In genomic region chr6:43967692-43968091, GRCh38 we compare ENCODE assay signal across 18 cellular contexts.
DNase-seq lines count a peak whose midpoint lies in the region; ATAC-seq and TF ChIP-seq lines count a peak whose summit lies in the region.
"Had no signal": no experiment of that assay in that cellular context is flagged by ENCODE, and none has a peak within 500 bp of the region (broad histone marks: within the 10 kb centered on the region; RNA-seq: fewer than 3 reads in every experiment).

No MANE protein-coding gene starts in this region.

- H3K4me1 ChIP-seq in RWPE2 (ENCODE audit: insufficient read depth, poor library complexity, severe bottlenecking), result peaks cover 14% of the 10 kb centered on the region
- H3K4me1 ChIP-seq in esophagus squamous epithelium, result peaks cover 13 to 27% (median 14%) of the 10 kb centered on the region in 3 donors

- H3K9me3 ChIP-seq in RWPE2 (ENCODE audit: severe bottlenecking) (no peaks in the 10 kb centered on the region), WERI-Rb-1 (ENCODE audit: severe bottlenecking) (no peaks in the 10 kb centered on the region), esophagus squamous epithelium (no peaks in the 10 kb centered on the region)
- H3K9me3 ChIP-seq: BE2C had no signal

- H3K27ac ChIP-seq in RWPE2 (ENCODE audit: poor library complexity, severe bottlenecking) (no peak overlapping the region), WERI-Rb-1 (no peak overlapping the region), esophagus squamous epithelium (no peak overlapping the region)

- H3K4me3 Mint-ChIP-seq in osteocyte (ENCODE audit: unreplicated experiment), result no peak overlapping the region
- H3K4me3 Mint-ChIP-seq: CD4-positive, CD25-positive, alpha-beta regulatory T cell; CD8-positive, alpha-beta memory T cell; H9 had no signal

- TF ChIP-seq CTCF in RWPE2 (IDR thresholded peaks at IDR 0.05; ENCODE audit: poor library complexity, severe bottlenecking), result no peak
- no peak for TF ChIP-seq CTCF in WERI-Rb-1 (IDR thresholded peaks at IDR 0.05; ENCODE audit: low read depth, low read length)
- no peak for TF ChIP-seq CTCF in osteocyte (IDR thresholded peaks at IDR 0.05)
- TF ChIP-seq CTCF in esophagus squamous epithelium (IDR thresholded peaks at IDR 0.05), result no peak

- H3K27me3 Mint-ChIP-seq in osteocyte (ENCODE audit: unreplicated experiment), result peaks cover 12% of the 10 kb centered on the region

- H3K4me3 ChIP-seq in RWPE2 (ENCODE audit: severe bottlenecking) (no peak overlapping the region), WERI-Rb-1 (ENCODE audit: low read depth, low read length) (no peak overlapping the region), esophagus squamous epithelium (no peak overlapping the region)
- H3K4me3 ChIP-seq: GM12878 had no signal

- no peaks in the 10 kb centered on the region for H3K27me3 ChIP-seq in RWPE2 (ENCODE audit: insufficient read depth, poor library complexity, severe bottlenecking)
- no peaks in the 10 kb centered on the region for H3K27me3 ChIP-seq in WERI-Rb-1 (ENCODE audit: insufficient read depth, low read depth, severe bottlenecking)
- no peaks in the 10 kb centered on the region for H3K27me3 ChIP-seq in esophagus squamous epithelium
- H3K27me3 ChIP-seq: BE2C had no signal

- H3K4me1 Mint-ChIP-seq in osteocyte (ENCODE audit: unreplicated experiment), result peaks cover 12% of the 10 kb centered on the region
- H3K4me1 Mint-ChIP-seq: CD4-positive, CD25-positive, alpha-beta regulatory T cell; CD8-positive, alpha-beta memory T cell had no signal

- no peak for TF ChIP-seq POLR2A in esophagus squamous epithelium (IDR thresholded peaks at IDR 0.05)

- no peaks in the 10 kb centered on the region for H3K36me3 Mint-ChIP-seq in osteocyte (ENCODE audit: unreplicated experiment)
- H3K36me3 Mint-ChIP-seq: CD4-positive, CD25-positive, alpha-beta regulatory T cell; CD8-positive, alpha-beta memory T cell had no signal

- WGBS in esophagus squamous epithelium, 2 donors, result 76 to 84% methylated on average over 3 of the region's 3 CpGs

- H3K27ac Mint-ChIP-seq in osteocyte (ENCODE audit: unreplicated experiment), result no peak overlapping the region
- H3K27ac Mint-ChIP-seq: CD4-positive, CD25-positive, alpha-beta regulatory T cell; CD8-positive, alpha-beta memory T cell had no signal

- no peaks in the 10 kb centered on the region for H3K9me3 Mint-ChIP-seq in osteocyte (ENCODE audit: unreplicated experiment)
- H3K9me3 Mint-ChIP-seq: CD8-positive, alpha-beta memory T cell; H9 had no signal

- ATAC-seq in RWPE2 (ENCODE audit: low read depth), result no peak
- ATAC-seq: GM12878, HepG2 had no signal

- intact Hi-C loops in esophagus squamous epithelium (cut with DNase I), result no loop called here

- H3K36me3 ChIP-seq in RWPE2 (ENCODE audit: low read depth), result no peaks in the 10 kb centered on the region
- H3K36me3 ChIP-seq in WERI-Rb-1, result no peaks in the 10 kb centered on the region
- no peaks in the 10 kb centered on the region for H3K36me3 ChIP-seq in esophagus squamous epithelium
- H3K36me3 ChIP-seq: BE2C had no signal

- DNase-seq in RWPE2 (ENCODE audit: low spot score) (peak; percentile 17), WERI-Rb-1 (peak; percentile 5), osteocyte (ENCODE audit: extremely low spot score, unreplicated experiment) (peak; percentile 62), esophagus squamous epithelium (lab: John Stamatoyannopoulos, UW) (no peak), NCI-H345 treated with DMSO at 0.1 percent for 48 hours (lab: John Stamatoyannopoulos, UW; ENCODE audit: unreplicated experiment) (no peak), UCSD-AML1 (lab: John Stamatoyannopoulos, UW; ENCODE audit: unreplicated experiment) (no peak)
- DNase-seq: ACHN; BE2C; C1 segment of cervical spinal cord; CD4-positive, CD25-positive, alpha-beta regulatory T cell; CD8-positive, alpha-beta memory T cell; COR-L47; DMS 273 treated with DMSO at 0.1 percent for 48 hours; DMS53; EL had no signal

Comparison
In these comparisons a context has a peak if more than half of its experiments do, and no peak if none do; other contexts are left out.
1. DNase-seq: peak in RWPE2 (single experiment), WERI-Rb-1 (single experiment) and osteocyte (single experiment); none in esophagus squamous epithelium (single experiment), NCI-H345 treated with DMSO at 0.1 percent for 48 hours (single experiment) and UCSD-AML1 (single experiment).